Comparison of ENCODE assay signal across 6 cellular contexts in the genomic region with DNA sequence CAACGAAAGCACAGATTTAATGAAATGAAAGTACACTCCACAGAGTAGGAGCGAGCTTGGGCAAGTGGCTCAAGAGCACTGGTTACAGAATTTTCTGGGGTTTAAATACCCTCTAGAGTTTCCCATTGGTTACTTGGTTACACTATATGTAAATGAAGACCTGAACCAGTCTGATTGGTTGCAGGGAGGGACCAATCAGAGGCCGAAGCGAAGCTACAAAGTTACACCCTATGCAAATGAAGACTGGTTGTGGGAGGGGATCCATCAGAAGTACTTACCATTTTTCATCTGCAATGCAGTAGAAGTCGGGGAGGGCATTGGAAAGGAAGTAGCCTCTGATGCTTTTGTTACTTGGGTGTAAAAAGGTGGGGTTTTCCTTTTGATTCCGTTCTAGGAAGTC.
"Had no signal": no experiment of that assay in that cellular context is flagged by ENCODE, and none has a peak within 500 bp of the region (broad histone marks: within the 10 kb centered on the region; RNA-seq: fewer than 3 reads in every experiment).

No MANE protein-coding gene starts in this region.

- DNase-seq: IMR-90, KBM-7, KG1 had no signal

- H3K4me2 ChIP-seq: KMS-11 had no signal

- ATAC-seq: HepG2 had no signal

- H3K27ac ChIP-seq: HL-60, KMS-11 had no signal

- FAIRE-seq: HepG2 had no signal

- H3K9ac ChIP-seq: KMS-11 had no signal
